Comparison of ENCODE assay signal across 14 cellular contexts in genomic region chr3:124784686-124785382, GRCh38. TPM values are rescaled to one million over a fixed set of nuclear protein-coding genes. Genes with fewer than 3 reads are reported as not detected.
A peak's percentile ranks its signal among the peaks of the same experiment; 100 is the strongest.
DNase-seq lines count a peak whose midpoint lies in the region; ATAC-seq and TF ChIP-seq lines count a peak whose summit lies in the region.
"Had no signal": no experiment of that assay in that cellular context is flagged by ENCODE, and none has a peak within 500 bp of the region (broad histone marks: within the 10 kb centered on the region; RNA-seq: fewer than 3 reads in every experiment).

No MANE protein-coding gene starts in this region.

- WGBS in testis, 2 donors: 72 to 78% methylated on average over 16 to 17 of the region's 17 CpGs

- H3K27ac ChIP-seq in GM23338 (ENCODE audit: low read depth): peak overlapping the region; percentile 45; the same call in 1 of the 2 replicates
- H3K27ac ChIP-seq in testis: no peak overlapping the region
- H3K27ac ChIP-seq: C4-2B, cardiac muscle cell had no signal

- no peak for DNase-seq in GM23338 (ENCODE audit: low spot score)
- DNase-seq in renal cortical epithelial cell (ENCODE audit: low read depth): peak; percentile 64
- DNase-seq in SKM-1 treated with dmso at 0.1 percent for 144 hours (lab: John Stamatoyannopoulos, UW; ENCODE audit: unreplicated experiment): no peak
- no peak for DNase-seq in NCI-H446 treated with DMSO at 0.1 percent for 48 hours (lab: John Stamatoyannopoulos, UW)
- no peak for DNase-seq in activated CD8-positive, alpha-beta memory T cell treated with anti-CD3 and anti-CD28 coated beads, Interleukin-2, amount 50 U/mL, for 4 hours
- DNase-seq in testis: no peak
- DNase-seq: mesendoderm, NCI-H446 had no signal

- H4K20me1 ChIP-seq in GM23338 (replicated peaks; ENCODE audit: insufficient read depth): peaks cover 2% of the 10 kb centered on the region; the same call in 1 of the 2 replicates

- H3K27me3 Mint-ChIP-seq in GM23338 (ENCODE audit: insufficient read depth, low read depth, poor library complexity): no peaks in the 10 kb centered on the region
- peaks cover 3% of the 10 kb centered on the region for H3K27me3 Mint-ChIP-seq in activated T-helper 17 cell treated with anti-CD3 and anti-CD28 coated beads, Interleukin-2, amount 50 U/mL, for 72 hours

- intact Hi-C loops in testis (cut with DNase I; ENCODE audit: low total_unique reads): loop anchor here (10.0 kb wide), 1 partner anchor 110 kb away; no protein-coding TSS in a partner anchor

- H3K9me3 Mint-ChIP-seq in GM23338: no peaks in the 10 kb centered on the region
- H3K9me3 Mint-ChIP-seq in activated T-helper 17 cell treated with anti-CD3 and anti-CD28 coated beads, Interleukin-2, amount 50 U/mL, for 72 hours: no peaks in the 10 kb centered on the region
- H3K9me3 Mint-ChIP-seq: IgD-negative memory B cell; T-helper 1 cell treated with Interleukin-12 subunit alpha and Interleukin-12 subunit beta and Interleukin-4 antibody, amounts not matched to agents 30 μg/mL and 1 μg/mL, for 36 hours had no signal

- no peak overlapping the region for H3K4me2 ChIP-seq in GM23338

- H3K4me1 ChIP-seq in GM23338 (ENCODE audit: insufficient read depth): peaks cover 22% of the 10 kb centered on the region
- H3K4me1 ChIP-seq in testis: peaks cover 50% of the 10 kb centered on the region

- H3K4me3 ChIP-seq in GM23338 (no peak overlapping the region), testis (no peak overlapping the region)
- H3K4me3 ChIP-seq: cardiac muscle cell had no signal

- 0 out of 2 replicates have a peak, but pooled peaks cover 7% of the 10 kb centered on the region for H3F3A ChIP-seq in GM23338 (replicated peaks; ENCODE audit: low read depth)

- H3K36me3 Mint-ChIP-seq in GM23338 (ENCODE audit: low read depth): peaks cover 30% of the 10 kb centered on the region
- no peaks in the 10 kb centered on the region for H3K36me3 Mint-ChIP-seq in activated T-helper 17 cell treated with anti-CD3 and anti-CD28 coated beads, Interleukin-2, amount 50 U/mL, for 72 hours (ENCODE audit: low read depth)
- H3K36me3 Mint-ChIP-seq: IgD-negative memory B cell had no signal

- no peaks in the 10 kb centered on the region for H3K9me3 ChIP-seq in testis

- TF ChIP-seq CTCF in GM23338 (conservative IDR thresholded peaks at IDR 0.05; ENCODE audit: low read depth in 2 of 2) (no peak), testis (IDR thresholded peaks at IDR 0.05) (no peak)

- H3K4me1 Mint-ChIP-seq in GM23338: peaks cover 27% of the 10 kb centered on the region
- no peaks in the 10 kb centered on the region for H3K4me1 Mint-ChIP-seq in activated T-helper 17 cell treated with anti-CD3 and anti-CD28 coated beads, Interleukin-2, amount 50 U/mL, for 72 hours

- no peaks in the 10 kb centered on the region for H3K9me2 ChIP-seq in GM23338 (ENCODE audit: insufficient read depth)

- H3K36me3 ChIP-seq in GM23338 (ENCODE audit: insufficient read depth): peaks cover 10% of the 10 kb centered on the region; the same call in 1 of the 2 replicates
- no peaks in the 10 kb centered on the region for H3K36me3 ChIP-seq in testis (ENCODE audit: low read depth, missing control alignments)
- H3K36me3 ChIP-seq: cardiac muscle cell had no signal

- H3K27ac Mint-ChIP-seq in GM23338: no peak overlapping the region
- H3K27ac Mint-ChIP-seq in activated T-helper 17 cell treated with anti-CD3 and anti-CD28 coated beads, Interleukin-2, amount 50 U/mL, for 72 hours: no peak overlapping the region
- H3K27ac Mint-ChIP-seq: IgD-negative memory B cell; T-helper 1 cell treated with Interleukin-12 subunit alpha and Interleukin-12 subunit beta and Interleukin-4 antibody, amounts not matched to agents 30 μg/mL and 1 μg/mL, for 36 hours had no signal

- ATAC-seq in GM18498 (IDR thresholded peaks at IDR 0.05; ENCODE audit: unreplicated experiment) (peak; percentile 66), GM23338 (no peak)
- ATAC-seq in activated T-helper 17 cell treated with anti-CD3 and anti-CD28 coated beads, Interleukin-2, amount 50 U/mL, for 72 hours (replicated peaks): peak; percentile 7

- no peak for TF ChIP-seq POLR2A in testis (IDR thresholded peaks at IDR 0.05)

- H3K27me3 ChIP-seq in GM23338 (ENCODE audit: insufficient read depth): no peaks in the 10 kb centered on the region
- no peaks in the 10 kb centered on the region for H3K27me3 ChIP-seq in testis
- H3K27me3 ChIP-seq: cardiac muscle cell had no signal

- H3K4me3 Mint-ChIP-seq in GM23338: no peak overlapping the region
- H3K4me3 Mint-ChIP-seq in activated T-helper 17 cell treated with anti-CD3 and anti-CD28 coated beads, Interleukin-2, amount 50 U/mL, for 72 hours: no peak overlapping the region
- H3K4me3 Mint-ChIP-seq: IgD-negative memory B cell; T-helper 1 cell treated with Interleukin-12 subunit alpha and Interleukin-12 subunit beta and Interleukin-4 antibody, amounts not matched to agents 30 μg/mL and 1 μg/mL, for 36 hours had no signal

- peaks cover 40% of the 10 kb centered on the region for H3K79me2 ChIP-seq in GM23338 (replicated peaks; ENCODE audit: insufficient read depth)

- H2AFZ ChIP-seq in GM23338: no peak overlapping the region

TF ChIP-seq in GM23338, 12 proteins besides CTCF, POLR2A, EP300 and RAD21 (continues in another document):
- TF ChIP-seq ZNF114 (CRISPR knock-in tag; IDR thresholded peaks at IDR 0.05) (no peak), ZNF331 (CRISPR knock-in tag; IDR thresholded peaks at IDR 0.05; ENCODE audit: low read depth) (no peak), JUNB (IDR thresholded peaks at IDR 0.05; ENCODE audit: unreplicated experiment) (no peak), NANOG (IDR thresholded peaks at IDR 0.05; ENCODE audit: borderline replicate concordance) (no peak), POLR2AphosphoS5 (IDR thresholded peaks at IDR 0.05; ENCODE audit: low read depth) (no peak), REST (IDR thresholded peaks at IDR 0.05; ENCODE audit: unreplicated experiment) (no peak), EZH2 (IDR thresholded peaks at IDR 0.05; ENCODE audit: low read depth, unreplicated experiment) (no peak), CREB1 (CRISPR knock-in tag; IDR thresholded peaks at IDR 0.05; ENCODE audit: low read depth) (no peak), ETS1 (IDR thresholded peaks at IDR 0.05) (no peak), STAT1 (IDR thresholded peaks at IDR 0.05; ENCODE audit: unreplicated experiment) (no peak), EZH2phosphoT487 (IDR thresholded peaks at IDR 0.05; ENCODE audit: unreplicated experiment) (no peak)

RNA-seq across cellular contexts. Expression of gene UMPS, which starts 54.6 kb away (rescaled TPM):
- total RNA-seq in GM23338 (2014; rRNA removed; shearing (Covaris generic)): 48.8 and 50.9 TPM in 2 replicates
- polyA plus RNA-seq in GM23338 (2016; fragmentation: Nextera tagmentation; extraction: Ambion mirVana) (40.2 and 44.1 TPM in 2 replicates), testis (ENCODE audit: insufficient read depth, low read depth, low replicate concordance) (20.0 TPM)
- 10 to 100 TPM; 29.2 to 55.0 TPM for total RNA-seq in activated T-helper 17 cell treated with anti-CD3 and anti-CD28 coated beads, Interleukin-2, amount 50 U/mL, for 72 hours
- total RNA-seq in renal cortical epithelial cell (28.3 and 39.3 TPM in 2 replicates), testis (10 to 100 TPM; 24.6 to 26.8 TPM)
